ENCODE assay signal across 2 cellular contexts in genomic region chr4:67696061-67696460, GRCh38.
TF ChIP-seq lines count a peak whose summit lies in the region.

No MANE protein-coding gene starts in this region.

TF ChIP-seq in IMR-90, 13 proteins besides CTCF, POLR2A, EP300 and RAD21:
- peak; percentile 87 for TF ChIP-seq MAFK (IDR thresholded peaks at IDR 0.05; ENCODE audit: low read depth, low read length)
- TF ChIP-seq CHD1 (IDR thresholded peaks at IDR 0.05; ENCODE audit: low read depth, low read length) = no peak

TF ChIP-seq in K562, 482 proteins besides CTCF, POLR2A, EP300 and RAD21:
- peak; percentile 86 for TF ChIP-seq ZNF316 (IDR thresholded peaks at IDR 0.05)
- peak; percentile 68 for TF ChIP-seq C11orf30 (IDR thresholded peaks at IDR 0.05; ENCODE audit: low read depth)
- TF ChIP-seq CCAR2 (IDR thresholded peaks at IDR 0.05; ENCODE audit: low read depth, low read length) = no peak
- peak; percentile 56 for TF ChIP-seq MAFK (IDR thresholded peaks at IDR 0.05; ENCODE audit: low read length)
- peak; percentile 64 for TF ChIP-seq MAFF (IDR thresholded peaks at IDR 0.05; ENCODE audit: low read length)
- TF ChIP-seq ZNF76 (CRISPR knock-in tag; IDR thresholded peaks at IDR 0.05; ENCODE audit: borderline replicate concordance) = no peak
- TF ChIP-seq RBM15 (IDR thresholded peaks at IDR 0.05; ENCODE audit: insufficient read depth, low read length) = no peak
TF ChIP-seq in K562: peak in this region for 4.
